Comparison of ENCODE assay signal across 8 cellular contexts in the genomic region with DNA sequence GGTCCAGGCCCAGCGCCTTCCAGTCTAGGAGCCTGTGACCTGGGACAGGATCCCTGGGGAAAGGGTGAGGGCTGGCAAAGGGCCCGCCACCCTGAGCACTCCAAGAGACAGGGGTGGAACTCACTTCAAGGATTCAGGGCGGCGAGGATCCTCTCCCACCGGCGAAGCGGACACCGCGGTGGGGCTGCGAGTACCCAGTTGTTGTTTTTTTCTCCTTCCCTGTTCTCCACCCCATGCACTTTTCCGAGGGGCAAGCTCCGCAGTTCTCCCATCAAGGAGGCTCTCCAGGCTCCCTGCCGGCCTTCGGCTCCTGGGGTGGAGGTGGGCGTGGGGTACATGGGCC. TPM values are rescaled to one million over a fixed set of nuclear protein-coding genes. Genes with fewer than 3 reads are reported as not detected.
A peak's percentile ranks its signal among the peaks of the same experiment; 100 is the strongest.
DNase-seq lines count a peak whose midpoint lies in the region; ATAC-seq, FAIRE-seq and TF ChIP-seq lines count a peak whose summit lies in the region.
"Had no signal": no experiment of that assay in that cellular context is flagged by ENCODE, and none has a peak within 500 bp of the region (broad histone marks: within the 10 kb centered on the region; RNA-seq: fewer than 3 reads in every experiment).

No MANE protein-coding gene starts in this region.

- H3K9ac ChIP-seq in HUES48 (ENCODE audit: low read depth, low read length) = no peak overlapping the region
- peak overlapping the region; percentile 26 to 94 for H3K9ac ChIP-seq in kidney (ENCODE audit: low read length in 2 of 2)
- H3K9ac ChIP-seq in skeletal muscle satellite cell (ENCODE audit: low read depth, low read length) = peak overlapping the region; percentile 82

- H3K36me3 ChIP-seq in HUES48 (ENCODE audit: control insufficient read depth, insufficient read depth, low read length) (no peaks in the 10 kb centered on the region), body of pancreas (replicated peaks in 1 of 2; ENCODE audit: insufficient read depth in 1 of 2, low read depth in 2 of 2) (no peaks in the 10 kb centered on the region), kidney (ENCODE audit: control insufficient read depth in 1 of 2, insufficient read depth in 2 of 2, low read length in 2 of 2) (no peaks in the 10 kb centered on the region), skeletal muscle satellite cell (ENCODE audit: insufficient read depth, low read length) (no peaks in the 10 kb centered on the region)

- H3K4me3 ChIP-seq in HUES48 (ENCODE audit: low read depth, low read length) (peak overlapping the region; percentile 70), body of pancreas (no peak overlapping the region), kidney (ENCODE audit: low read length in 2 of 2) (peak overlapping the region; percentile 67 to 87), skeletal muscle satellite cell (ENCODE audit: low read length) (peak overlapping the region; percentile 84)

- intact Hi-C loops in body of pancreas (cut with DNase I) (no loop called here), kidney (cut with DNase I) (no loop called here)

- peaks cover 14% of the 10 kb centered on the region for H3K4me1 ChIP-seq in HUES48 (ENCODE audit: control insufficient read depth, insufficient read depth, low read length)
- peaks cover 36% of the 10 kb centered on the region for H3K4me1 ChIP-seq in body of pancreas
- H3K4me1 ChIP-seq in kidney (ENCODE audit: control insufficient read depth in 1 of 2, insufficient read depth in 1 of 2, low read depth in 1 of 2, low read length in 2 of 2) = peaks cover 9 to 31% of the 10 kb centered on the region in 2 donors
- peaks cover 28% of the 10 kb centered on the region for H3K4me1 ChIP-seq in skeletal muscle satellite cell (ENCODE audit: control insufficient read depth, insufficient read depth, low read length)

- H3K9me3 ChIP-seq in HUES48 (ENCODE audit: control insufficient read depth, insufficient read depth, low read length) = no peaks in the 10 kb centered on the region
- H3K9me3 ChIP-seq in body of pancreas = no peaks in the 10 kb centered on the region
- H3K9me3 ChIP-seq in kidney (ENCODE audit: control insufficient read depth in 1 of 2, low read length in 2 of 2) = no peaks in the 10 kb centered on the region
- no peaks in the 10 kb centered on the region for H3K9me3 ChIP-seq in skeletal muscle satellite cell (replicated peaks; ENCODE audit: low read length)

- no peak for TF ChIP-seq CTCF in body of pancreas (IDR thresholded peaks at IDR 0.05)
- TF ChIP-seq CTCF in kidney (IDR thresholded peaks at IDR 0.05; ENCODE audit: borderline replicate concordance, extremely low read depth, insufficient read depth) = no peak

- no peak overlapping the region for H3K27ac ChIP-seq in HUES48 (ENCODE audit: low read depth, low read length)
- peak overlapping the region in 3 of 4 donors; percentile 65 to 82 (median 72) for H3K27ac ChIP-seq in body of pancreas
- peak overlapping the region; percentile 91 to 94 for H3K27ac ChIP-seq in kidney (ENCODE audit: low read depth in 2 of 2, low read length in 2 of 2)

- H3K4me2 ChIP-seq in skeletal muscle satellite cell (ENCODE audit: low read length) = peak overlapping the region; percentile 83

- DNase-seq in body of pancreas (peak in 1 of 4 donors; percentile 38), kidney (no peak), activated gamma-delta T cell (lab: John Stamatoyannopoulos, UW) (no peak)

- TF ChIP-seq POLR2A in body of pancreas (IDR thresholded peaks at IDR 0.05) = no peak

- FAIRE-seq in kidney (lab: Jason Lieb, UNC) = no peak
- FAIRE-seq: TTC549 had no signal

- ATAC-seq in body of pancreas (peak; percentile 6), GM19397 (IDR thresholded peaks at IDR 0.05; ENCODE audit: unreplicated experiment) (no peak), GM21367 (IDR thresholded peaks at IDR 0.05; ENCODE audit: unreplicated experiment) (no peak)

- H3K27me3 ChIP-seq in HUES48 (ENCODE audit: control insufficient read depth, insufficient read depth, low read length) (peaks cover 39% of the 10 kb centered on the region), body of pancreas (no peaks in the 10 kb centered on the region), skeletal muscle satellite cell (ENCODE audit: control insufficient read depth, insufficient read depth, low read length) (no peaks in the 10 kb centered on the region)

- 53 to 56% methylated on average over 15 of the region's 15 CpGs for WGBS in body of pancreas, 2 donors

RNA-seq across cellular contexts. Expression of gene PAQR5, which starts 0.4 kb away (rescaled TPM):
- total RNA-seq in body of pancreas = 10 to 100 TPM in 1 of 2 donors, 1 to 10 TPM in 1; 6.5 to 11.5 TPM
- 51.3 TPM for total RNA-seq in kidney
- 32.7 TPM for polyA plus RNA-seq in kidney (ENCODE audit: insufficient read depth, low read depth, low replicate concordance)
- 11.4 and 17.5 TPM in 2 replicates for total RNA-seq in skeletal muscle satellite cell (2012; rRNA removed)

Comparison
In these comparisons a context has a peak if more than half of its experiments do, and no peak if none do; other contexts are left out.
1. H3K4me3 ChIP-seq: peak in HUES48 (single experiment), kidney (2 of 2) and skeletal muscle satellite cell (single experiment); none in body of pancreas (0 of 2).